Comparison of ENCODE assay signal across 11 cellular contexts in the genomic region with DNA sequence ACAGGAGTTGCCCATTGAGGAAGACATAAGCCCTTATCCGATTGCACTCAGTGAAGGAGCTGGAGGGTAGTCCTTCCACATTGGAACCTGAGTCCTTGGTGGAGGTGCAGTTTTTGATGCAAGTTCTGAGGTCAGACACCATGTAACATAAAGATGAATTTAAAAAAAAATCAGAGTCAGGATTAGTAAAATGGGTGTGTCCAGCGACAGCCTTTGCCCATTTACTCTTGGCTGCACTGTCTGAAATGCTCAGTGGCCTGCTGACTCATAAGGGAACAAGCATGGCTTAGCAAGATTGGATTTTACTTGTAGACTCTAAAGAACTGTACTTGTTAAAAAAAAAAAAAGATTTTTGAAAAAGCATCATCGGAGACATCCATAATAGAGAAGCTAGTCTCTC.
DNase-seq lines count a peak whose midpoint lies in the region; ATAC-seq and TF ChIP-seq lines count a peak whose summit lies in the region.
"Had no signal": no experiment of that assay in that cellular context is flagged by ENCODE, and none has a peak within 500 bp of the region (broad histone marks: within the 10 kb centered on the region; RNA-seq: fewer than 3 reads in every experiment).

No MANE protein-coding gene starts in this region.

- H3K9me2 ChIP-seq in OCI-LY7 (ENCODE audit: insufficient read depth, low read length), result no peaks in the 10 kb centered on the region

- peaks cover 12% of the 10 kb centered on the region; the same call in 1 of the 2 replicates for H3K79me2 ChIP-seq in OCI-LY7 (ENCODE audit: insufficient read depth, low read depth, low read length)

- intact Hi-C loops in OCI-LY7 (cut with micrococcal nuclease; ENCODE audit: unreplicated experiment), result no loop called here
- intact Hi-C loops in gastrocnemius medialis (cut with DNase I; ENCODE audit: low total_unique reads), result no loop called here

- H3K9me3 ChIP-seq in OCI-LY7 (ENCODE audit: low read length) (no peaks in the 10 kb centered on the region), gastrocnemius medialis (no peaks in the 10 kb centered on the region)

- peaks cover 59 to 82% (median 80%) of the 10 kb centered on the region in 3 donors for H3K27me3 ChIP-seq in gastrocnemius medialis

- CTCF ChIA-PET in OCI-LY7 (lab: Charles Lee; ENCODE audit: unreplicated experiment), result no interaction called here

- peak overlapping the region; percentile 83 for H3K4me2 ChIP-seq in OCI-LY7 (ENCODE audit: low read length)

- H3K27ac ChIP-seq in OCI-LY7 (ENCODE audit: low read depth, low read length, poor library complexity, severe bottlenecking), result no peak overlapping the region
- no peak overlapping the region for H3K27ac ChIP-seq in gastrocnemius medialis

- H3K4me1 ChIP-seq in OCI-LY7 (ENCODE audit: insufficient read depth, low read length, poor library complexity, severe bottlenecking) (peaks cover 45% of the 10 kb centered on the region), gastrocnemius medialis (peaks cover 18 to 26% of the 10 kb centered on the region in 2 donors)

- DNase-seq in GM12865 (ENCODE audit: low read depth), result peak; percentile 70
- DNase-seq in OCI-LY7 (ENCODE audit: low spot score), result peak; percentile 13
- DNase-seq in epithelial cell of proximal tubule (ENCODE audit: low read depth), result no peak
- DNase-seq in stromal cell of bone marrow (ENCODE audit: low read depth), result peak; percentile 68
- no peak for DNase-seq in NCI-H82 treated with DMSO at 0.1 percent for 48 hours (lab: John Stamatoyannopoulos, UW; ENCODE audit: unreplicated experiment)
- DNase-seq in gastrocnemius medialis, result no peak
- DNase-seq: activated naive CD4-positive, alpha-beta T cell treated with anti-CD3 and anti-CD28 coated beads, Interleukin-2, amount 10 ng/mL, durations not matched to agents 7 days and 5 days; effector memory CD4-positive, alpha-beta T cell; NCI-H1694; stimulated activated CD4-positive, alpha-beta T cell treated with anti-CD3 and anti-CD28 coated beads, Interleukin-12 subunit alpha, Interleukin-12 subunit beta, amount 100 ng/mL, for 4 hours had no signal

- H3K36me3 ChIP-seq in OCI-LY7 (ENCODE audit: insufficient read depth, low read length) (peaks cover 6% of the 10 kb centered on the region; the same call in 1 of the 2 replicates), gastrocnemius medialis (no peaks in the 10 kb centered on the region)

- no peak overlapping the region for H2AFZ ChIP-seq in OCI-LY7 (ENCODE audit: low read length)

- TF ChIP-seq CTCF in GM12865 (IDR thresholded peaks at IDR 0.05; ENCODE audit: insufficient read depth, low read depth, low read length, missing control alignments), result no peak
- TF ChIP-seq CTCF in OCI-LY7 (conservative IDR thresholded peaks at IDR 0.05; ENCODE audit: low read length), result no peak
- no peak for TF ChIP-seq CTCF in epithelial cell of proximal tubule (conservative IDR thresholded peaks at IDR 0.05; ENCODE audit: low read depth, low read length)
- TF ChIP-seq CTCF in gastrocnemius medialis (IDR thresholded peaks at IDR 0.05 in 4 of 5, conservative IDR thresholded peaks at IDR 0.05 in 1 of 5), result no peak

- in situ Hi-C loops in gastrocnemius medialis (cut with MboI; ENCODE audit: low sequenced_read_pairs in 4 of 4), result no loop called here

- TF ChIP-seq POLR2A in gastrocnemius medialis (IDR thresholded peaks at IDR 0.05), result no peak

- ATAC-seq in gastrocnemius medialis, result no peak
- no peak for ATAC-seq in HG02759 (IDR thresholded peaks at IDR 0.05; ENCODE audit: unreplicated experiment)

- POLR2A ChIA-PET in OCI-LY7 (lab: Charles Lee), result interaction anchor here (0.9 to 1.4 kb wide), 4 partner anchors 8 to 132 kb away, joined by 3 to 4 read pairs (median 3); no protein-coding TSS in a partner anchor

- BruUV-seq in OCI-LY7 (replicated peaks; lab: Mats Ljungman, UMichigan), result no TSS peak

- H3K4me3 ChIP-seq in GM12865 (ENCODE audit: low read depth, low read length), result peak overlapping the region; percentile 69
- peak overlapping the region; percentile 93 for H3K4me3 ChIP-seq in OCI-LY7 (ENCODE audit: low read depth, low read length, poor library complexity, severe bottlenecking)
- peak overlapping the region; percentile 81 for H3K4me3 ChIP-seq in epithelial cell of proximal tubule (ENCODE audit: low read depth, low read length)
- H3K4me3 ChIP-seq in gastrocnemius medialis, result no peak overlapping the region

- no peaks in the 10 kb centered on the region for H4K20me1 ChIP-seq in OCI-LY7 (ENCODE audit: insufficient read depth, low read length)

Comparison
In these comparisons a context has a peak if more than half of its experiments do, and no peak if none do; other contexts are left out.
1. DNase-seq: peak in GM12865 (single experiment), OCI-LY7 (single experiment) and stromal cell of bone marrow (single experiment); none in epithelial cell of proximal tubule (single experiment), NCI-H82 treated with DMSO at 0.1 percent for 48 hours (single experiment) and gastrocnemius medialis (0 of 2).
2. H3K4me3 ChIP-seq: peak in GM12865 (single experiment), OCI-LY7 (single experiment) and epithelial cell of proximal tubule (single experiment); none in gastrocnemius medialis (0 of 4).